In genomic region chr1:182175340-182176068, GRCh38 we compare ENCODE assay signal across 13 cellular contexts.
DNase-seq lines count a peak whose midpoint lies in the region; ATAC-seq lines count a peak whose summit lies in the region.
"Had no signal": no experiment of that assay in that cellular context is flagged by ENCODE, and none has a peak within 500 bp of the region (broad histone marks: within the 10 kb centered on the region; RNA-seq: fewer than 3 reads in every experiment).

No MANE protein-coding gene starts in this region.

- no peaks in the 10 kb centered on the region for H3K27me3 ChIP-seq in thymus (ENCODE audit: control insufficient read depth, insufficient read depth)
- H3K27me3 ChIP-seq in HAP-1 (ENCODE audit: low read depth) = peaks cover 4% of the 10 kb centered on the region; the same call in 1 of the 2 replicates
- H3K27me3 ChIP-seq: cardiac muscle cell had no signal

- DNase-seq in NCI-H1417 (lab: John Stamatoyannopoulos, UW) = peak; percentile 9 to 99 (median 67)
- no peak for DNase-seq in NCI-H1417 treated with DMSO at 0.1 percent for 48 hours (lab: John Stamatoyannopoulos, UW)
- DNase-seq in NCI-H69 (lab: John Stamatoyannopoulos, UW) = peak; percentile 97
- DNase-seq in epithelial cell of prostate (ENCODE audit: low read depth, low spot score) = peak; percentile 94
- DNase-seq in HAP-1 (ENCODE audit: low spot score in 2 of 2) = no peak
- DNase-seq in effector CD8-positive, alpha-beta T cell (lab: John Stamatoyannopoulos, UW) = no peak
- DNase-seq: WERI-Rb-1 had no signal

- H3K27ac ChIP-seq in epithelial cell of prostate (peak overlapping the region; percentile 76), thymus (ENCODE audit: low read depth) (peak overlapping the region; percentile 52)
- H3K27ac ChIP-seq: 22Rv1, cardiac muscle cell, WERI-Rb-1 had no signal

- no peaks in the 10 kb centered on the region for H3K36me3 ChIP-seq in thymus (ENCODE audit: control insufficient read depth, insufficient read depth)
- H3K36me3 ChIP-seq in HAP-1 (replicated peaks) = no peaks in the 10 kb centered on the region
- H3K36me3 ChIP-seq: cardiac muscle cell, WERI-Rb-1 had no signal

- 77% methylated on average over 4 of the region's 4 CpGs for WGBS in thymus

- H3K4me3 ChIP-seq in thymus (ENCODE audit: low read length) (no peak overlapping the region), HAP-1 (no peak overlapping the region)
- H3K4me3 ChIP-seq: cardiac muscle cell, smooth muscle cell had no signal

- H3K4me1 ChIP-seq in thymus (ENCODE audit: control insufficient read depth, insufficient read depth, low read length) (no peaks in the 10 kb centered on the region), HAP-1 (no peaks in the 10 kb centered on the region)

- in situ Hi-C loops in HAP-1 (cut with MboI; ENCODE audit: low sequenced_read_pairs) = no loop called here

- H3K9me3 ChIP-seq in thymus (ENCODE audit: control insufficient read depth) (no peaks in the 10 kb centered on the region), HAP-1 (no peaks in the 10 kb centered on the region)

- ATAC-seq in GM21528 (IDR thresholded peaks at IDR 0.05; ENCODE audit: low FRiP score, unreplicated experiment) = no peak
- ATAC-seq: HCT116 had no signal

Comparison
In these comparisons a context has a peak if more than half of its experiments do, and no peak if none do; other contexts are left out.
1. DNase-seq: peak in NCI-H1417 (3 of 3), NCI-H69 (single experiment) and epithelial cell of prostate (single experiment); none in NCI-H1417 treated with DMSO at 0.1 percent for 48 hours (single experiment), HAP-1 (0 of 2) and effector CD8-positive, alpha-beta T cell (single experiment).